Comparison of ENCODE assay signal across 8 cellular contexts in the genomic region with DNA sequence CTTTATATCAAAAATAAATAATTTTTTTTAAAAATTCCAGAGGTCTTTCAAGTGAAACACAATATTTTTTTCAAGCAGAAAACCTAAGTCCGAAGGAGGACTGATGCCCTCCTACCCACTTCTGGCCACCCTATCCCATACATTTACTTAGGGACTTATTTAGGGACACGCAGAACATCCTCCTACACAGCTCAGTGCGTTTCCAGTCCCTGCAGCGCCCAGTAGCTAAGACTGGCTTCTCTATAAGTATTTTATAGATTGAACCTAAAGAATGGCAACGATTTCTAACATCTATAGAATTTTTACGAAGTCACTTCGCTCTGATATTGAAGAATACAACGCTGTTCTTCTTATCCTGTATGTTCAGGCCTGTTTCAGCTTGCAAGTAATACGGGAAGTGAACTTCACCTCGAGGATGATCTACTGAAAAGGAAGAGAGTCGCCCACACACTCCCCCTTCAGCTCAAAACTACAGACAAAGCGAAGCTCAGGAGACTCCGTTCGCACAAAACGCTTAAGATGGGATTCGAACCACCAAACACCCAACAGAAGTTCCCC. TPM values are rescaled to one million over a fixed set of nuclear protein-coding genes. Genes with fewer than 3 reads are reported as not detected.
DNase-seq lines count a peak whose midpoint lies in the region; ATAC-seq and TF ChIP-seq lines count a peak whose summit lies in the region.

No MANE protein-coding gene starts in this region.

- H3K9ac ChIP-seq in MM.1S (ENCODE audit: low read length) (peak overlapping the region; percentile 93), duodenal mucosa (ENCODE audit: low read depth in 1 of 2, low read length in 2 of 2) (peak overlapping the region; percentile 40 to 49), neural progenitor cell (peak overlapping the region; percentile 6)

- H3K79me2 ChIP-seq in MM.1S (ENCODE audit: low read length) (peaks cover 72% of the 10 kb centered on the region), neural progenitor cell (ENCODE audit: low read depth) (peaks cover 69% of the 10 kb centered on the region)

- ATAC-seq in body of pancreas (no peak), HG03469 (IDR thresholded peaks at IDR 0.05; ENCODE audit: unreplicated experiment) (no peak)

- H3K4me3 ChIP-seq in CD8-positive, alpha-beta memory T cell (ENCODE audit: low read length) = peak overlapping the region; percentile 92
- H3K4me3 ChIP-seq in MM.1S (ENCODE audit: low read length) (peak overlapping the region; percentile 99), duodenal mucosa (ENCODE audit: low read depth in 1 of 2, low read length in 2 of 2) (peak overlapping the region; percentile 76 to 96), neural progenitor cell (peak overlapping the region; percentile 61), body of pancreas (peak overlapping the region in 1 of 2 donors; percentile 30)

- peak; percentile 14 for TF ChIP-seq CTCF in MM.1S (IDR thresholded peaks at IDR 0.05; ENCODE audit: low read length)
- no peak for TF ChIP-seq CTCF in neural progenitor cell (IDR thresholded peaks at IDR 0.05)
- no peak for TF ChIP-seq CTCF in body of pancreas (IDR thresholded peaks at IDR 0.05)

- no peaks in the 10 kb centered on the region for H4K20me1 ChIP-seq in MM.1S (ENCODE audit: insufficient read depth, low read length)
- peaks cover 8% of the 10 kb centered on the region for H4K20me1 ChIP-seq in neural progenitor cell (ENCODE audit: low read depth)

- no peaks in the 10 kb centered on the region for H3K9me3 Mint-ChIP-seq in CD8-positive, alpha-beta memory T cell
- H3K9me3 Mint-ChIP-seq in neural progenitor cell = no peaks in the 10 kb centered on the region

- intact Hi-C loops in body of pancreas (cut with DNase I) = no loop called here

- no peaks in the 10 kb centered on the region for H3K27me3 Mint-ChIP-seq in CD8-positive, alpha-beta memory T cell
- H3K27me3 Mint-ChIP-seq in neural progenitor cell (ENCODE audit: insufficient read depth, low read depth) = no peaks in the 10 kb centered on the region

- H2AFZ ChIP-seq in MM.1S (ENCODE audit: low read length) (peak overlapping the region; percentile 84), neural progenitor cell (replicated peaks) (peak overlapping the region; percentile 38)

- POLR2A ChIA-PET in CD8-positive, alpha-beta memory T cell (lab: Charles Lee) = interaction anchor here (1.1 to 1.5 kb wide), 2 partner anchors 58 to 59 kb away, joined by 3 to 4 read pairs; a partner anchor contains a TSS

- H3K27ac Mint-ChIP-seq in CD8-positive, alpha-beta memory T cell = peak overlapping the region; percentile 83 to 99 (median 90)
- peak overlapping the region; percentile 11 for H3K27ac Mint-ChIP-seq in neural progenitor cell

- 9 to 17% methylated on average over 9 to 16 of the region's 16 CpGs for WGBS in body of pancreas, 2 donors

- H3K4me2 ChIP-seq in MM.1S (ENCODE audit: low read depth, low read length) (peak overlapping the region; percentile 91), neural progenitor cell (peak overlapping the region; percentile 76)

- H3F3A ChIP-seq in MM.1S (ENCODE audit: insufficient read depth, low read length) (peaks cover 4% of the 10 kb centered on the region; the same call in 1 of the 2 replicates), neural progenitor cell (ENCODE audit: low read depth) (peaks cover 19% of the 10 kb centered on the region)

- CTCF ChIA-PET in CD8-positive, alpha-beta memory T cell (lab: Charles Lee) = interaction anchor here (1.0 kb wide), 1 partner anchor 38 kb away, joined by 3 read pairs; no protein-coding TSS in a partner anchor

- TF ChIP-seq POLR2A in body of pancreas (IDR thresholded peaks at IDR 0.05) = no peak

- H3K36me3 ChIP-seq in CD8-positive, alpha-beta memory T cell (ENCODE audit: insufficient read depth, low read length) = peaks cover 9% of the 10 kb centered on the region
- H3K36me3 ChIP-seq in MM.1S (replicated peaks; ENCODE audit: insufficient read depth, low read length) = 0 out of 2 replicates have a peak, but pooled peaks cover 4% of the 10 kb centered on the region
- H3K36me3 ChIP-seq in duodenal mucosa (ENCODE audit: control insufficient read depth in 1 of 2, insufficient read depth in 2 of 2, low read length in 2 of 2) = peaks cover 11 to 19% of the 10 kb centered on the region in 2 donors
- peaks cover 7% of the 10 kb centered on the region for H3K36me3 ChIP-seq in neural progenitor cell
- H3K36me3 ChIP-seq in body of pancreas (replicated peaks in 1 of 2; ENCODE audit: insufficient read depth in 1 of 2, low read depth in 2 of 2) = peaks cover 0 to 8% of the 10 kb centered on the region in 2 donors

- peak overlapping the region; percentile 46 for H3K27ac ChIP-seq in CD8-positive, alpha-beta memory T cell (ENCODE audit: low read depth, low read length)
- H3K27ac ChIP-seq in MM.1S (ENCODE audit: low read length) (peak overlapping the region; percentile 52; the same call in 1 of the 2 replicates), duodenal mucosa (ENCODE audit: low read depth, low read length) (no peak overlapping the region), neural progenitor cell (no peak overlapping the region), body of pancreas (peak overlapping the region in 2 of 4 donors; percentile 96 to 99)

- peaks cover 0 to 28% (median 6%) of the 10 kb centered on the region in 3 donors for H3K36me3 Mint-ChIP-seq in CD8-positive, alpha-beta memory T cell
- H3K36me3 Mint-ChIP-seq in neural progenitor cell = peaks cover 4% of the 10 kb centered on the region

- peaks cover 17 to 35% (median 19%) of the 10 kb centered on the region in 3 donors for H3K4me1 Mint-ChIP-seq in CD8-positive, alpha-beta memory T cell
- peaks cover 39% of the 10 kb centered on the region for H3K4me1 Mint-ChIP-seq in neural progenitor cell

- H3K9me2 ChIP-seq in MM.1S (replicated peaks; ENCODE audit: insufficient read depth, low read length) = no peaks in the 10 kb centered on the region

- no peaks in the 10 kb centered on the region for H3K9me3 ChIP-seq in CD8-positive, alpha-beta memory T cell (ENCODE audit: low read length)
- H3K9me3 ChIP-seq in MM.1S (replicated peaks; ENCODE audit: insufficient read depth, low read length) (no peaks in the 10 kb centered on the region), duodenal mucosa (ENCODE audit: control insufficient read depth in 1 of 2, low read length in 2 of 2) (no peaks in the 10 kb centered on the region), neural progenitor cell (ENCODE audit: low read depth) (no peaks in the 10 kb centered on the region), body of pancreas (no peaks in the 10 kb centered on the region)

- DNase-seq in CD8-positive, alpha-beta memory T cell = no peak
- DNase-seq in MM.1S (no peak), neural progenitor cell (ENCODE audit: low spot score) (peak; percentile 22), body of pancreas (no peak), medulla oblongata (ENCODE audit: extremely low spot score) (no peak), NCI-H524 treated with DMSO at 0.1 percent for 48 hours (lab: John Stamatoyannopoulos, UW) (no peak)

- H3K4me3 Mint-ChIP-seq in CD8-positive, alpha-beta memory T cell = peak overlapping the region; percentile 84 to 98 (median 86)
- H3K4me3 Mint-ChIP-seq in neural progenitor cell = peak overlapping the region; percentile 91

- H3K27me3 ChIP-seq in CD8-positive, alpha-beta memory T cell (ENCODE audit: insufficient read depth, low read length, poor library complexity, severe bottlenecking) = no peaks in the 10 kb centered on the region
- H3K27me3 ChIP-seq in MM.1S (replicated peaks; ENCODE audit: insufficient read depth, low read length) (no peaks in the 10 kb centered on the region), duodenal mucosa (ENCODE audit: control insufficient read depth in 1 of 2, insufficient read depth in 2 of 2, low read length in 2 of 2) (no peaks in the 10 kb centered on the region), neural progenitor cell (no peaks in the 10 kb centered on the region), body of pancreas (no peaks in the 10 kb centered on the region)

- peaks cover 8% of the 10 kb centered on the region for H3K4me1 ChIP-seq in CD8-positive, alpha-beta memory T cell (ENCODE audit: insufficient read depth, low read length)
- peaks cover 10% of the 10 kb centered on the region; the same call in 1 of the 2 replicates for H3K4me1 ChIP-seq in MM.1S (ENCODE audit: low read length)
- peaks cover 12 to 19% of the 10 kb centered on the region in 2 donors for H3K4me1 ChIP-seq in duodenal mucosa (ENCODE audit: control insufficient read depth in 1 of 2, insufficient read depth in 2 of 2, low read length in 2 of 2)
- peaks cover 14% of the 10 kb centered on the region for H3K4me1 ChIP-seq in neural progenitor cell
- H3K4me1 ChIP-seq in body of pancreas = peaks cover 7% of the 10 kb centered on the region

RNA-seq across cellular contexts. Expression of a gene that starts 0.3 kb away (rescaled TPM):
- 1 to 10 TPM; 4.5 to 7.7 TPM for total RNA-seq in CD8-positive, alpha-beta memory T cell
- polyA plus RNA-seq in CD8-positive, alpha-beta memory T cell = 5.2 TPM
- total RNA-seq in neural progenitor cell (ENCODE audit: low replicate concordance) (48.7 and 94.4 TPM in 2 replicates), body of pancreas (1 to 10 TPM in 1 of 2 donors, under 1 TPM in 1; 0.66 to 2.1 TPM)

RNA-seq across cellular contexts. Expression of a gene that starts 0.6 kb away (rescaled TPM):
- total RNA-seq in CD8-positive, alpha-beta memory T cell = 10 to 100 TPM; 10.9 to 12.6 TPM
- polyA plus RNA-seq in CD8-positive, alpha-beta memory T cell = 14.6 TPM
- total RNA-seq in neural progenitor cell (ENCODE audit: low replicate concordance) (19.0 and 29.7 TPM in 2 replicates), body of pancreas (10 to 100 TPM; 11.7 to 14.2 TPM)

RNA-seq across cellular contexts. Expression of a gene that starts 31.2 kb away (rescaled TPM):
- 10 to 100 TPM; 20.9 to 24.6 TPM for total RNA-seq in CD8-positive, alpha-beta memory T cell
- polyA plus RNA-seq in CD8-positive, alpha-beta memory T cell = 11.2 TPM
- 59.1 and 80.2 TPM in 2 replicates for total RNA-seq in neural progenitor cell (ENCODE audit: low replicate concordance)
- total RNA-seq in body of pancreas = 10 to 100 TPM; 13.8 to 16.3 TPM

RNA-seq across cellular contexts. Expression of a gene that starts 59.1 kb away (rescaled TPM):
- total RNA-seq in CD8-positive, alpha-beta memory T cell = 10 to 100 TPM; 67.3 to 71.4 TPM
- polyA plus RNA-seq in CD8-positive, alpha-beta memory T cell = 395 TPM
- total RNA-seq in neural progenitor cell (ENCODE audit: low replicate concordance) (72.7 and 73.9 TPM in 2 replicates), body of pancreas (100 to 1,000 TPM; 642 to 771 TPM)

Comparison
In these comparisons a context has a peak if more than half of its experiments do, and no peak if none do; other contexts are left out.
1. H3K27ac ChIP-seq: peak in CD8-positive, alpha-beta memory T cell (single experiment) and MM.1S (single experiment); none in duodenal mucosa (single experiment) and neural progenitor cell (single experiment).
2. H3K9ac ChIP-seq: peak in every context shown above with its lines; median percentile 93 in MM.1S; 44 in duodenal mucosa; 6 in neural progenitor cell.